Comparison of ENCODE assay signal across 10 cellular contexts in genomic region chr17:78142113-78142861, GRCh38. TPM values are rescaled to one million over a fixed set of nuclear protein-coding genes. Genes with fewer than 3 reads are reported as not detected.
DNase-seq lines count a peak whose midpoint lies in the region; ATAC-seq and TF ChIP-seq lines count a peak whose summit lies in the region.
"Had no signal": no experiment of that assay in that cellular context is flagged by ENCODE, and none has a peak within 500 bp of the region (broad histone marks: within the 10 kb centered on the region; RNA-seq: fewer than 3 reads in every experiment).

No MANE protein-coding gene starts in this region.

- peak; percentile 74 for DNase-seq in COLO668 (lab: John Stamatoyannopoulos, UW; ENCODE audit: unreplicated experiment)
- DNase-seq in brain microvascular endothelial cell, result peak; percentile 13
- peak; percentile 21 to 42 for DNase-seq in lung microvascular endothelial cell (ENCODE audit: low read depth in 2 of 2)
- no peak for DNase-seq in NCI-H2227 treated with DMSO at 0.1 percent for 48 hours (lab: John Stamatoyannopoulos, UW)
- DNase-seq in GM20000 (ENCODE audit: low spot score), result no peak

- ATAC-seq in HG02884 (IDR thresholded peaks at IDR 0.05; ENCODE audit: unreplicated experiment) (no peak), GM21619 (IDR thresholded peaks at IDR 0.05; ENCODE audit: unreplicated experiment) (no peak)

- H4K20me1 ChIP-seq in KMS-11 (ENCODE audit: insufficient read depth), result no peaks in the 10 kb centered on the region

- no peaks in the 10 kb centered on the region for H3K36me3 ChIP-seq in KMS-11 (ENCODE audit: insufficient read depth)
- H3K36me3 ChIP-seq in brain microvascular endothelial cell (replicated peaks), result no peaks in the 10 kb centered on the region

- H3K4me2 ChIP-seq in KMS-11, result peak overlapping the region; percentile 70

- peaks cover 79% of the 10 kb centered on the region for H3K4me1 ChIP-seq in KMS-11 (ENCODE audit: low read depth, poor library complexity, severe bottlenecking)

- H3K27me3 ChIP-seq in KMS-11 (ENCODE audit: insufficient read depth, low read depth), result no peaks in the 10 kb centered on the region
- no peaks in the 10 kb centered on the region for H3K27me3 ChIP-seq in brain microvascular endothelial cell (replicated peaks)

- no peak overlapping the region for H3K9ac ChIP-seq in KMS-11

- H3K4me3 ChIP-seq in KMS-11 (IDR thresholded peaks at IDR 0.05; ENCODE audit: insufficient read depth, low read depth, low read length) (no peak overlapping the region), brain microvascular endothelial cell (ENCODE audit: low read depth, low read length) (no peak overlapping the region)

- H3K27ac ChIP-seq in KMS-11, result peak overlapping the region; percentile 45
- H3K27ac ChIP-seq in brain microvascular endothelial cell, result no peak overlapping the region

- H3K79me2 ChIP-seq in KMS-11 (ENCODE audit: insufficient read depth, low read depth), result no peaks in the 10 kb centered on the region

- no peak overlapping the region for H2AFZ ChIP-seq in KMS-11 (ENCODE audit: low read depth)

- TF ChIP-seq CTCF in KMS-11 (conservative IDR thresholded peaks at IDR 0.05; ENCODE audit: low read depth, low read length) (no peak), brain microvascular endothelial cell (IDR thresholded peaks at IDR 0.05; ENCODE audit: low read depth, low read length, missing control alignments) (no peak), GM20000 (IDR thresholded peaks at IDR 0.05; ENCODE audit: extremely low read depth, missing control alignments) (no peak)

- in situ Hi-C loops in brain microvascular endothelial cell (cut with HindIII; ENCODE audit: low pct_ligation_motif_present, low sequenced_read_pairs), result no loop called here

RNA-seq across cellular contexts. Expression of gene C17orf99, which starts 3.9 kb away (rescaled TPM):
- total RNA-seq in lung microvascular endothelial cell, result not detected in 2 replicates
- total RNA-seq: activated naive CD4-positive, alpha-beta T cell treated with anti-CD3 and anti-CD28 coated beads, Interleukin-2, amount 50 U/mL, for 72 hours; subcutaneous adipose tissue had no signal

RNA-seq across cellular contexts. Expression of gene TMC8, which starts 11.7 kb away (rescaled TPM):
- total RNA-seq in lung microvascular endothelial cell, result 0.20 and 0.22 TPM in 2 replicates

RNA-seq across cellular contexts. Expression of gene TMC6, which starts 13.7 kb away (rescaled TPM):
- total RNA-seq in lung microvascular endothelial cell, result 20.9 and 31.9 TPM in 2 replicates

RNA-seq across cellular contexts. Expression of gene SYNGR2, which starts 26.1 kb away (rescaled TPM):
- 27.2 and 55.8 TPM in 2 replicates for total RNA-seq in lung microvascular endothelial cell

RNA-seq across cellular contexts. Expression of gene TK1, which starts 44.6 kb away (rescaled TPM):
- total RNA-seq in lung microvascular endothelial cell, result 23.6 and 88.7 TPM in 2 replicates

Comparison
In these comparisons a context has a peak if more than half of its experiments do, and no peak if none do; other contexts are left out.
1. DNase-seq: peak in COLO668 (single experiment), brain microvascular endothelial cell (single experiment) and lung microvascular endothelial cell (2 of 2); none in NCI-H2227 treated with DMSO at 0.1 percent for 48 hours (single experiment) and GM20000 (single experiment).